In genomic region chr7:107168233-107169119, GRCh38 we compare ENCODE assay signal across 1 cellular context.
TF ChIP-seq lines count a peak whose summit lies in the region.

Gene HBP1, plus strand, starts transcription at chr7:107169003. Its CDS starts 10,891 bp downstream, at chr7:107179894.

TF ChIP-seq in K562, 482 proteins besides CTCF, POLR2A, EP300 and RAD21 (continued from another document and continues in another):
- TF ChIP-seq AFF1 (IDR thresholded peaks at IDR 0.05; ENCODE audit: low read depth in 1 of 2, partially characterized antibody in 2 of 2) (peak; percentile 49 to 99), ARID1B (IDR thresholded peaks at IDR 0.05) (peak; percentile 16; the same call in 1 of the 2 replicates), HNRNPUL1 (IDR thresholded peaks at IDR 0.05; ENCODE audit: low read length) (no peak), NCOA4 (IDR thresholded peaks at IDR 0.05; ENCODE audit: partially characterized antibody) (no peak), EGR1 (conservative IDR thresholded peaks at IDR 0.05) (peak; percentile 56), PRDM10 (IDR thresholded peaks at IDR 0.05; ENCODE audit: partially characterized antibody) (peak; percentile 63), ZBTB9 (CRISPR knock-in tag; IDR thresholded peaks at IDR 0.05) (0 out of 2 replicates have a peak, but pooled peaks have one; percentile 21), E2F4 (CRISPR knock-in tag; IDR thresholded peaks at IDR 0.05; ENCODE audit: low read depth) (0 out of 2 replicates have a peak, but pooled peaks have one; percentile 66), REST (CRISPR knock-in tag; IDR thresholded peaks at IDR 0.05; ENCODE audit: low read depth) (0 out of 2 replicates have a peak, but pooled peaks have one; percentile 52), FOXA3 (CRISPR knock-in tag; conservative IDR thresholded peaks at IDR 0.05 in 1 of 2, IDR thresholded peaks at IDR 0.05 in 1 of 2) (peak; percentile 94 to 99), KLF13 (tag; IDR thresholded peaks at IDR 0.05; ENCODE audit: borderline replicate concordance, low read depth) (peak; percentile 86), ZNF174 (CRISPR knock-in tag; IDR thresholded peaks at IDR 0.05) (no peak), SRSF9 (IDR thresholded peaks at IDR 0.05; ENCODE audit: borderline replicate concordance, low read depth, low read length) (no peak), ZNF511 (CRISPR knock-in tag; IDR thresholded peaks at IDR 0.05) (peak; percentile 92; the same call in 1 of the 2 replicates), ZNF583 (CRISPR knock-in tag; IDR thresholded peaks at IDR 0.05) (peak; percentile 34; the same call in 1 of the 2 replicates), SETDB1 (IDR thresholded peaks at IDR 0.05; ENCODE audit: low read length) (no peak), SIX5 (IDR thresholded peaks at IDR 0.05; ENCODE audit: borderline replicate concordance in 1 of 2, insufficient read depth in 1 of 2, low read depth in 1 of 2, low read length in 2 of 2) (peak; percentile 90 to 95), ZNF444 (CRISPR knock-in tag; IDR thresholded peaks at IDR 0.05) (no peak), NRF1 (conservative IDR thresholded peaks at IDR 0.05 in 1 of 2, IDR thresholded peaks at IDR 0.05 in 1 of 2) (peak; percentile 77 to 83), BCLAF1 (IDR thresholded peaks at IDR 0.05; ENCODE audit: borderline replicate concordance in 1 of 2, control insufficient read depth in 1 of 2, low read depth in 2 of 2, low read length in 1 of 2) (no peak), ZNF696 (CRISPR knock-in tag; conservative IDR thresholded peaks at IDR 0.05) (no peak), ZNF584 (CRISPR knock-in tag; IDR thresholded peaks at IDR 0.05; ENCODE audit: low read depth) (no peak; the same call in 1 of the 2 replicates), CREB3L1 (IDR thresholded peaks at IDR 0.05; ENCODE audit: borderline replicate concordance, low read depth) (peak; percentile 98), SREBF1 (IDR thresholded peaks at IDR 0.05; ENCODE audit: borderline replicate concordance, low read depth, low read length) (peak; percentile 58; the same call in 1 of the 2 replicates), RAD51 (IDR thresholded peaks at IDR 0.05; ENCODE audit: borderline replicate concordance, low read depth) (peak; percentile 80; the same call in 1 of the 2 replicates), NBN (IDR thresholded peaks at IDR 0.05; ENCODE audit: low read depth) (peak; percentile 76; the same call in 1 of the 2 replicates), POLR2AphosphoS2 (IDR thresholded peaks at IDR 0.05; ENCODE audit: low read length) (no peak), BRD4 (IDR thresholded peaks at IDR 0.05) (no peak), TRIM28 (IDR thresholded peaks at IDR 0.05) (0 out of 2 replicates have a peak, but pooled peaks have one; percentile 25), ZNF133 (CRISPR knock-in tag; IDR thresholded peaks at IDR 0.05) (0 out of 2 replicates have a peak, but pooled peaks have one; percentile 60), RBM14 (IDR thresholded peaks at IDR 0.05; ENCODE audit: borderline replicate concordance, insufficient read depth, low read depth, low read length) (0 out of 2 replicates have a peak, but pooled peaks have one; percentile 49), ZNF507 (tag; conservative IDR thresholded peaks at IDR 0.05) (no peak), POLR2AphosphoS5 (IDR thresholded peaks at IDR 0.05; ENCODE audit: control insufficient read depth, insufficient read depth, low read depth, low read length) (peak; percentile 83), PTRF (tag; IDR thresholded peaks at IDR 0.05) (no peak), SRF (CRISPR knock-in tag; IDR thresholded peaks at IDR 0.05) (peak in 1 of 2 experiments; percentile 29; a peak in 2 of 4 replicates)
